Comparison of ENCODE assay signal across 10 cellular contexts in the genomic region with DNA sequence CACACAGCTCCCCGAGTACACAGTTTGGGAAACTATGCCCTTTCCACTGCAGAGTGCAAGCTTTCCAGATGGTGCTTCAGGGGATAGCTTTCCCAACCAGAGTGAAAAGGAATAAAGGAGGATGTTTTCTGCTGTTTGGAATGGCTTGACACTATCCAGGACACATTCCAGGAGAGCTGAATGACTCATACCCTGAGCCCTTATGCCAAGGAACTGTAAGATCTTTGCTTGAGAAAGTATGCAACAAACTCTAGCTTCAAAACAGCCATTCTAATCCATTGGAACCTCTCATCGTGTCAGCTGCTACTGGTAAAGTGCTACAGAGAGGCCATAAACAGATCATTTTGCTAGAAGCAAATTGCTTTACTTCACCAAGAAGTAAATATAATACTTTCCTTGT. TPM values are rescaled to one million over a fixed set of nuclear protein-coding genes. Genes with fewer than 3 reads are reported as not detected.
DNase-seq lines count a peak whose midpoint lies in the region; ATAC-seq and TF ChIP-seq lines count a peak whose summit lies in the region.
"Had no signal": no experiment of that assay in that cellular context is flagged by ENCODE, and none has a peak within 500 bp of the region (broad histone marks: within the 10 kb centered on the region; RNA-seq: fewer than 3 reads in every experiment).

No MANE protein-coding gene starts in this region.

- CTCF ChIA-PET in HCT116 (lab: Charles Lee), result interaction anchor here (1.3 to 1.9 kb wide), 4 partner anchors 9 to 30 kb away, joined by 6 to 14 read pairs (median 9); no protein-coding TSS in a partner anchor
- CTCF ChIA-PET in naive thymus-derived CD4-positive, alpha-beta T cell (lab: Charles Lee), result interaction anchor here (0.5 kb wide), 1 partner anchor 17 kb away, joined by 3 read pairs; no protein-coding TSS in a partner anchor

- H3K9me2 ChIP-seq in HCT116 (ENCODE audit: insufficient read depth), result no peaks in the 10 kb centered on the region

- intact Hi-C loops in HCT116 (cut with micrococcal nuclease), result no loop called here
- intact Hi-C loops in body of pancreas (cut with DNase I), result no loop called here
- intact Hi-C loops in naive thymus-derived CD4-positive, alpha-beta T cell (cut with micrococcal nuclease), result no loop called here

- H3K9ac ChIP-seq in HCT116 (ENCODE audit: low read length) (peak overlapping the region; percentile 13; the same call in 1 of the 2 replicates), stomach smooth muscle (ENCODE audit: low read length in 2 of 2) (peak overlapping the region in 1 of 2 donors; percentile 37)

- peaks cover 2 to 19% (median 5%) of the 10 kb centered on the region in 5 donors for H3K36me3 Mint-ChIP-seq in naive thymus-derived CD4-positive, alpha-beta T cell

- TF ChIP-seq POLR2A in HCT116 (IDR thresholded peaks at IDR 0.05; ENCODE audit: borderline replicate concordance, extremely low read depth, insufficient read depth, insufficient read length), result no peak
- TF ChIP-seq POLR2A in body of pancreas (IDR thresholded peaks at IDR 0.05), result no peak

- RAD21 ChIA-PET in HCT116 (lab: Charles Lee; ENCODE audit: low non-redundant PET in 1 of 2, low total read pairs in 2 of 2, uncharacterized antibody in 2 of 2, unreplicated experiment in 2 of 2), result no interaction called here

- no peaks in the 10 kb centered on the region for H3K9me3 Mint-ChIP-seq in naive thymus-derived CD4-positive, alpha-beta T cell
- H3K9me3 Mint-ChIP-seq: naive B cell had no signal

- peak overlapping the region; percentile 58 for H3K4me2 ChIP-seq in HCT116 (ENCODE audit: low read length)

- no peak overlapping the region for H3K4me3 Mint-ChIP-seq in naive thymus-derived CD4-positive, alpha-beta T cell
- H3K4me3 Mint-ChIP-seq: naive B cell had no signal

- peak overlapping the region in 2 of 9 donors; percentile 25 to 54 for H3K27ac Mint-ChIP-seq in naive thymus-derived CD4-positive, alpha-beta T cell

- H3K4me3 ChIP-seq in HCT116 (replicated peaks in 1 of 2; ENCODE audit: low read depth in 1 of 2, low read length in 2 of 2) (no peak overlapping the region), body of pancreas (no peak overlapping the region), stomach smooth muscle (ENCODE audit: low read length in 2 of 2) (peak overlapping the region; percentile 36 to 62)
- H3K4me3 ChIP-seq in naive thymus-derived CD4-positive, alpha-beta T cell (ENCODE audit: low read length), result no peak overlapping the region

- H3K27me3 Mint-ChIP-seq in naive thymus-derived CD4-positive, alpha-beta T cell, result no peaks in the 10 kb centered on the region
- H3K27me3 Mint-ChIP-seq: naive B cell had no signal

- H3K4me1 ChIP-seq in HCT116 (ENCODE audit: control insufficient read depth in 1 of 2, insufficient read depth in 2 of 2, low read length in 2 of 2) (peaks cover 16 to 21% of the 10 kb centered on the region in 2 experiments), body of pancreas (peaks cover 19% of the 10 kb centered on the region), stomach smooth muscle (ENCODE audit: control insufficient read depth, insufficient read depth, low read length) (peaks cover 32% of the 10 kb centered on the region)
- H3K4me1 ChIP-seq in naive thymus-derived CD4-positive, alpha-beta T cell (ENCODE audit: control insufficient read depth in 2 of 2, insufficient read depth in 2 of 2, low read length in 2 of 2), result peaks cover 6 to 9% of the 10 kb centered on the region in 2 donors

- no TSS peak for BruUV-seq in HCT116 (replicated peaks; lab: Mats Ljungman, UMichigan)

- peaks cover 4% of the 10 kb centered on the region; the same call in 1 of the 2 replicates for H4K20me1 ChIP-seq in HCT116 (ENCODE audit: insufficient read depth)

- no peaks in the 10 kb centered on the region for H3K27me3 ChIP-seq in HCT116 (ENCODE audit: insufficient read depth, low read length)
- no peaks in the 10 kb centered on the region for H3K27me3 ChIP-seq in body of pancreas
- no peaks in the 10 kb centered on the region for H3K27me3 ChIP-seq in stomach smooth muscle (ENCODE audit: control insufficient read depth in 1 of 2, insufficient read depth in 2 of 2, low read length in 2 of 2)
- H3K27me3 ChIP-seq in naive thymus-derived CD4-positive, alpha-beta T cell (ENCODE audit: control insufficient read depth in 2 of 2, insufficient read depth in 2 of 2, low read length in 2 of 2), result no peaks in the 10 kb centered on the region

- DNase-seq in HCT116 (ENCODE audit: low read depth, low spot score) (peak; percentile 31), body of pancreas (peak; percentile 21 to 67 (median 44)), iPS-NIHi7 (ENCODE audit: extremely low spot score) (peak; percentile 57), SIG-M5 treated with dmso at 0.1 percent for 504 hours (lab: John Stamatoyannopoulos, UW; ENCODE audit: unreplicated experiment) (no peak), UCSD-AML1 (lab: John Stamatoyannopoulos, UW; ENCODE audit: unreplicated experiment) (no peak)
- no peak for DNase-seq in naive thymus-derived CD4-positive, alpha-beta T cell
- DNase-seq: naive B cell had no signal

- H3K27ac ChIP-seq in HCT116 (ENCODE audit: low read depth, low read length) (peak overlapping the region; percentile 36; the same call in 1 of the 2 replicates), body of pancreas (peak overlapping the region; percentile 10 to 70 (median 40)), stomach smooth muscle (ENCODE audit: low read length) (peak overlapping the region; percentile 94)
- no peak overlapping the region for H3K27ac ChIP-seq in naive thymus-derived CD4-positive, alpha-beta T cell (ENCODE audit: low read depth, low read length)
- H3K27ac ChIP-seq: VCaP had no signal

- peaks cover 7% of the 10 kb centered on the region for H3K79me2 ChIP-seq in HCT116 (ENCODE audit: insufficient read depth, low read length)

- H2AFZ ChIP-seq in HCT116 (ENCODE audit: low read depth, low read length, poor library complexity, severe bottlenecking), result no peak overlapping the region

- no peak for TF ChIP-seq CTCF in HCT116 (IDR thresholded peaks at IDR 0.05 in 2 of 3, conservative IDR thresholded peaks at IDR 0.05 in 1 of 3; ENCODE audit: borderline replicate concordance in 1 of 3, insufficient read depth in 1 of 3, low read depth in 2 of 3, low read length in 2 of 3)
- no peak for TF ChIP-seq CTCF in body of pancreas (IDR thresholded peaks at IDR 0.05)

- TF ChIP-seq RAD21 in HCT116 (IDR thresholded peaks at IDR 0.05; ENCODE audit: low read depth), result no peak

- ATAC-seq in HCT116 (peak; percentile 97), body of pancreas (peak; percentile 95), HG02642 (IDR thresholded peaks at IDR 0.05; ENCODE audit: poor library complexity, unreplicated experiment) (no peak)
- no peak for ATAC-seq in naive thymus-derived CD4-positive, alpha-beta T cell

- peaks cover 10 to 25% (median 18%) of the 10 kb centered on the region in 7 donors for H3K4me1 Mint-ChIP-seq in naive thymus-derived CD4-positive, alpha-beta T cell
- H3K4me1 Mint-ChIP-seq: naive B cell had no signal

- WGBS in body of pancreas, 2 donors, result 45 to 49% methylated on average over 2 of the region's 2 CpGs

- no peaks in the 10 kb centered on the region for H3K9me3 ChIP-seq in HCT116 (ENCODE audit: control insufficient read depth in 1 of 2, insufficient read depth in 1 of 2, low read depth in 1 of 2, low read length in 2 of 2)
- no peaks in the 10 kb centered on the region for H3K9me3 ChIP-seq in body of pancreas
- H3K9me3 ChIP-seq in stomach smooth muscle (ENCODE audit: control insufficient read depth in 2 of 2, low read length in 2 of 2), result no peaks in the 10 kb centered on the region
- H3K9me3 ChIP-seq in naive thymus-derived CD4-positive, alpha-beta T cell (ENCODE audit: control insufficient read depth in 2 of 3, low read length in 3 of 3), result no peaks in the 10 kb centered on the region

- H3K36me3 ChIP-seq in HCT116 (ENCODE audit: control insufficient read depth in 1 of 2, insufficient read depth in 2 of 2, low read length in 2 of 2), result peaks cover 8 to 20% of the 10 kb centered on the region in 2 experiments; a peak in 3 of 4 replicates
- H3K36me3 ChIP-seq in body of pancreas (replicated peaks in 1 of 2; ENCODE audit: insufficient read depth in 1 of 2, low read depth in 2 of 2), result peaks cover 3% of the 10 kb centered on the region in 2 donors
- H3K36me3 ChIP-seq in stomach smooth muscle (ENCODE audit: control insufficient read depth in 2 of 2, insufficient read depth in 2 of 2, low read length in 2 of 2), result peaks cover 0 to 3% of the 10 kb centered on the region in 2 donors
- H3K36me3 ChIP-seq in naive thymus-derived CD4-positive, alpha-beta T cell (ENCODE audit: control insufficient read depth in 2 of 3, insufficient read depth in 3 of 3, low read length in 3 of 3), result peaks cover 0 to 43% (median 7%) of the 10 kb centered on the region in 3 experiments

- POLR2A ChIA-PET in HCT116 (lab: Charles Lee), result no interaction called here
- POLR2A ChIA-PET in naive thymus-derived CD4-positive, alpha-beta T cell (lab: Charles Lee), result no interaction called here

TF ChIP-seq in HCT116, 20 proteins besides CTCF, POLR2A, EP300 and RAD21 (continues in another document):
- TF ChIP-seq, protein P1, sequence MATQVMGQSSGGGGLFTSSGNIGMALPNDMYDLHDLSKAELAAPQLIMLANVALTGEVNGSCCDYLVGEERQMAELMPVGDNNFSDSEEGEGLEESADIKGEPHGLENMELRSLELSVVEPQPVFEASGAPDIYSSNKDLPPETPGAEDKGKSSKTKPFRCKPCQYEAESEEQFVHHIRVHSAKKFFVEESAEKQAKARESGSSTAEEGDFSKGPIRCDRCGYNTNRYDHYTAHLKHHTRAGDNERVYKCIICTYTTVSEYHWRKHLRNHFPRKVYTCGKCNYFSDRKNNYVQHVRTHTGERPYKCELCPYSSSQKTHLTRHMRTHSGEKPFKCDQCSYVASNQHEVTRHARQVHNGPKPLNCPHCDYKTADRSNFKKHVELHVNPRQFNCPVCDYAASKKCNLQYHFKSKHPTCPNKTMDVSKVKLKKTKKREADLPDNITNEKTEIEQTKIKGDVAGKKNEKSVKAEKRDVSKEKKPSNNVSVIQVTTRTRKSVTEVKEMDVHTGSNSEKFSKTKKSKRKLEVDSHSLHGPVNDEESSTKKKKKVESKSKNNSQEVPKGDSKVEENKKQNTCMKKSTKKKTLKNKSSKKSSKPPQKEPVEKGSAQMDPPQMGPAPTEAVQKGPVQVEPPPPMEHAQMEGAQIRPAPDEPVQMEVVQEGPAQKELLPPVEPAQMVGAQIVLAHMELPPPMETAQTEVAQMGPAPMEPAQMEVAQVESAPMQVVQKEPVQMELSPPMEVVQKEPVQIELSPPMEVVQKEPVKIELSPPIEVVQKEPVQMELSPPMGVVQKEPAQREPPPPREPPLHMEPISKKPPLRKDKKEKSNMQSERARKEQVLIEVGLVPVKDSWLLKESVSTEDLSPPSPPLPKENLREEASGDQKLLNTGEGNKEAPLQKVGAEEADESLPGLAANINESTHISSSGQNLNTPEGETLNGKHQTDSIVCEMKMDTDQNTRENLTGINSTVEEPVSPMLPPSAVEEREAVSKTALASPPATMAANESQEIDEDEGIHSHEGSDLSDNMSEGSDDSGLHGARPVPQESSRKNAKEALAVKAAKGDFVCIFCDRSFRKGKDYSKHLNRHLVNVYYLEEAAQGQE (IDR thresholded peaks at IDR 0.05; ENCODE audit: low read depth), result no peak
- TF ChIP-seq JUND (IDR thresholded peaks at IDR 0.05), result peak; percentile 53; the same call in 1 of the 2 replicates

RNA-seq across cellular contexts. Expression of a gene that starts 33.6 kb away (rescaled TPM):
- 38.9 TPM for total RNA-seq in HCT116 (2021; ENCODE audit: unreplicated experiment)
- 15.0 and 16.4 TPM in 2 replicates for polyA plus RNA-seq in HCT116 (2012)
- 10 to 100 TPM; 17.9 to 40.5 TPM for total RNA-seq in body of pancreas
- 10 to 100 TPM; 52.4 to 84.5 (median 69.7) TPM for total RNA-seq in naive thymus-derived CD4-positive, alpha-beta T cell
- 10 to 100 TPM; 11.7 to 19.7 TPM for polyA plus RNA-seq in naive thymus-derived CD4-positive, alpha-beta T cell

Comparison
In these comparisons a context has a peak if more than half of its experiments do, and no peak if none do; other contexts are left out.
1. ATAC-seq: peak in HCT116 (single experiment) and body of pancreas (single experiment); none in naive thymus-derived CD4-positive, alpha-beta T cell (single experiment) and HG02642 (single experiment).
2. DNase-seq: peak in HCT116 (single experiment), body of pancreas (4 of 4) and iPS-NIHi7 (single experiment); none in SIG-M5 treated with dmso at 0.1 percent for 504 hours (single experiment), UCSD-AML1 (single experiment) and naive thymus-derived CD4-positive, alpha-beta T cell (0 of 9).
3. H3K4me3 ChIP-seq: peak in stomach smooth muscle (2 of 2); none in HCT116 (0 of 2), body of pancreas (0 of 2) and naive thymus-derived CD4-positive, alpha-beta T cell (single experiment).